Comparison of ENCODE assay signal across 16 cellular contexts in genomic region chr18:12460874-12461273, GRCh38. TPM values are rescaled to one million over a fixed set of nuclear protein-coding genes. Genes with fewer than 3 reads are reported as not detected.
A peak's percentile ranks its signal among the peaks of the same experiment; 100 is the strongest.
DNase-seq lines count a peak whose midpoint lies in the region; ATAC-seq and TF ChIP-seq lines count a peak whose summit lies in the region.
"Had no signal": no experiment of that assay in that cellular context is flagged by ENCODE, and none has a peak within 500 bp of the region (broad histone marks: within the 10 kb centered on the region; RNA-seq: fewer than 3 reads in every experiment).

No MANE protein-coding gene starts in this region.

- peak overlapping the region; percentile 12 for H3K27ac ChIP-seq in brain microvascular endothelial cell
- peak overlapping the region; percentile 36 for H3K27ac ChIP-seq in right cardiac atrium (ENCODE audit: low read length)

- in situ Hi-C loops in brain microvascular endothelial cell (cut with HindIII; ENCODE audit: low pct_ligation_motif_present, low sequenced_read_pairs), result no loop called here

- H3K9ac ChIP-seq in Loucy (ENCODE audit: low read depth, low read length, poor library complexity, severe bottlenecking), result no peak overlapping the region

- TF ChIP-seq CTCF in Loucy (conservative IDR thresholded peaks at IDR 0.05; ENCODE audit: low read length) (no peak), brain microvascular endothelial cell (IDR thresholded peaks at IDR 0.05; ENCODE audit: low read depth, low read length, missing control alignments) (no peak)

- H3K36me3 ChIP-seq in Loucy (ENCODE audit: insufficient read depth, low read length), result no peaks in the 10 kb centered on the region
- H3K36me3 ChIP-seq in brain microvascular endothelial cell (replicated peaks), result peaks cover 22% of the 10 kb centered on the region

- H3K79me2 ChIP-seq in Loucy (ENCODE audit: insufficient read depth, low read length), result no peaks in the 10 kb centered on the region

- H3K4me1 ChIP-seq in Loucy (ENCODE audit: insufficient read depth, low read length, poor library complexity, severe bottlenecking), result peaks cover 8% of the 10 kb centered on the region
- no peaks in the 10 kb centered on the region for H3K4me1 ChIP-seq in right cardiac atrium (ENCODE audit: control insufficient read depth, insufficient read depth, low read length)

- no peaks in the 10 kb centered on the region for H3K9me2 ChIP-seq in Loucy (replicated peaks; ENCODE audit: low read depth, low read length)

- WGBS in right cardiac atrium, result 33% methylated on average over 5 of the region's 5 CpGs

- DNase-seq in brain microvascular endothelial cell (peak; percentile 63), right cardiac atrium (peak; percentile 48 to 68 (median 54)), smooth muscle cell of the brain vasculature (ENCODE audit: low read depth, low spot score) (peak; percentile 15), NCI-H1092 (lab: John Stamatoyannopoulos, UW) (no peak)
- no peak for DNase-seq in activated CD8-positive, alpha-beta memory T cell treated with anti-CD3 and anti-CD28 coated beads, Interleukin-2, amount 50 U/mL, for 48 hours
- DNase-seq: activated naive CD8-positive, alpha-beta T cell treated with anti-CD3 and anti-CD28 coated beads, Interleukin-2, amount 10 ng/mL, durations not matched to agents 7 days and 5 days; activated T-cell treated with anti-CD3 and anti-CD28 coated beads for 4 hours; islet precursor cell; naive B cell; NCI-H1105; stimulated activated naive CD8-positive, alpha-beta T cell treated with anti-CD3 and anti-CD28 coated beads, Interleukin-15, amount 100 ng/mL, for 72 hours had no signal

- H3K27me3 ChIP-seq in Loucy (ENCODE audit: insufficient read depth, low read length, poor library complexity, severe bottlenecking), result no peaks in the 10 kb centered on the region
- no peaks in the 10 kb centered on the region for H3K27me3 ChIP-seq in brain microvascular endothelial cell (replicated peaks)
- H3K27me3 ChIP-seq in right cardiac atrium (ENCODE audit: control insufficient read depth, insufficient read depth), result no peaks in the 10 kb centered on the region

- H3K4me3 ChIP-seq in Loucy (ENCODE audit: low read length, poor library complexity, severe bottlenecking), result no peak overlapping the region
- no peak overlapping the region for H3K4me3 ChIP-seq in brain microvascular endothelial cell (ENCODE audit: low read depth, low read length)
- H3K4me3 ChIP-seq in right cardiac atrium (ENCODE audit: low read length), result no peak overlapping the region

- H2AFZ ChIP-seq in Loucy (ENCODE audit: low read length), result 0 out of 2 replicates have a peak overlapping the region, but pooled peaks have one; percentile 26

- intact Hi-C loops in right cardiac atrium (cut with DNase I), result no loop called here

- H3K4me2 ChIP-seq in Loucy (ENCODE audit: low read depth, low read length, poor library complexity, severe bottlenecking), result peak overlapping the region; percentile 33

- no peaks in the 10 kb centered on the region for H4K20me1 ChIP-seq in Loucy (ENCODE audit: insufficient read depth, low read length, poor library complexity, severe bottlenecking)

- H3F3A ChIP-seq in Loucy (ENCODE audit: low read depth), result no peaks in the 10 kb centered on the region

- H3K9me3 ChIP-seq in Loucy (ENCODE audit: insufficient read depth, low read depth, low read length) (no peaks in the 10 kb centered on the region), right cardiac atrium (ENCODE audit: control insufficient read depth, low read length) (no peaks in the 10 kb centered on the region)

- peak; percentile 86 to 97 for ATAC-seq in right cardiac atrium
- ATAC-seq in HG03196 (IDR thresholded peaks at IDR 0.05; ENCODE audit: unreplicated experiment), result no peak
- ATAC-seq in GM21515 (IDR thresholded peaks at IDR 0.05; ENCODE audit: unreplicated experiment), result no peak
- ATAC-seq: HCT116; stimulated activated naive CD8-positive, alpha-beta T cell treated with anti-CD3 and anti-CD28 coated beads, Interleukin-15, amount 100 ng/mL, for 72 hours had no signal

RNA-seq across cellular contexts. Expression of gene PRELID3A, which starts 53.1 kb away (rescaled TPM):
- 1 to 10 TPM; 1.7 to 3.9 (median 2.0) TPM for total RNA-seq in right cardiac atrium
- polyA plus RNA-seq in right cardiac atrium, result 1.9 TPM
- polyA plus RNA-seq: CD14-positive monocyte had no signal

Comparison
In these comparisons a context has a peak if more than half of its experiments do, and no peak if none do; other contexts are left out.
1. DNase-seq: peak in brain microvascular endothelial cell (single experiment), right cardiac atrium (3 of 3) and smooth muscle cell of the brain vasculature (single experiment); none in NCI-H1092 (single experiment) and activated CD8-positive, alpha-beta memory T cell treated with anti-CD3 and anti-CD28 coated beads, Interleukin-2, amount 50 U/mL, for 48 hours (single experiment).
2. ATAC-seq: peak in right cardiac atrium (2 of 2); none in HG03196 (single experiment) and GM21515 (single experiment).